Comparison of ENCODE assay signal across 12 cellular contexts in genomic region chr11:57379732-57380131, GRCh38. TPM values are rescaled to one million over a fixed set of nuclear protein-coding genes. Genes with fewer than 3 reads are reported as not detected.
A peak's percentile ranks its signal among the peaks of the same experiment; 100 is the strongest.
DNase-seq lines count a peak whose midpoint lies in the region; TF ChIP-seq lines count a peak whose summit lies in the region.
"Had no signal": no experiment of that assay in that cellular context is flagged by ENCODE, and none has a peak within 500 bp of the region (broad histone marks: within the 10 kb centered on the region; RNA-seq: fewer than 3 reads in every experiment).

No MANE protein-coding gene starts in this region.

- no peak overlapping the region for H3K4me3 Mint-ChIP-seq in endothelial cell (ENCODE audit: unreplicated experiment)

- no peaks in the 10 kb centered on the region for H3K36me3 Mint-ChIP-seq in endothelial cell (ENCODE audit: low read depth, unreplicated experiment)

- H3K9me3 Mint-ChIP-seq in endothelial cell (ENCODE audit: unreplicated experiment): no peaks in the 10 kb centered on the region

- no peak for TF ChIP-seq CTCF in endothelial cell (IDR thresholded peaks at IDR 0.05; ENCODE audit: unreplicated experiment)
- no peak for TF ChIP-seq CTCF in GM13977 (IDR thresholded peaks at IDR 0.05; ENCODE audit: extremely low read depth, insufficient read depth, missing control alignments)

- H3K27ac Mint-ChIP-seq in endothelial cell (ENCODE audit: unreplicated experiment): no peak overlapping the region

- H3K4me1 Mint-ChIP-seq in endothelial cell (ENCODE audit: unreplicated experiment): no peaks in the 10 kb centered on the region

- H3K27me3 Mint-ChIP-seq in endothelial cell (ENCODE audit: unreplicated experiment): peaks cover 13% of the 10 kb centered on the region

- in situ Hi-C loops in GM13977 (cut with MboI; ENCODE audit: low pct_unique_long_range_greater_than_20kb, low sequenced_read_pairs, unreplicated experiment): no loop called here

- peak; percentile 34 for DNase-seq in GM03348 (ENCODE audit: low spot score)
- DNase-seq in NCI-H226: peak; percentile 29
- peak; percentile 53 for DNase-seq in endothelial cell (ENCODE audit: low spot score)
- DNase-seq in mucosa of gallbladder (ENCODE audit: low spot score): peak; percentile 23
- no peak for DNase-seq in GM13977 (ENCODE audit: low spot score)
- DNase-seq in stimulated activated CD4-positive, alpha-beta T cell treated with anti-CD3 and anti-CD28 coated beads, Interleukin-4, amount 100 ng/mL, for 1 hour: no peak
- DNase-seq in mesenteric fat pad (ENCODE audit: low spot score): no peak
- DNase-seq in activated CD4-positive, CD25-positive, alpha-beta regulatory T cell treated with anti-CD3 and anti-CD28 coated beads, Interleukin-2, amount 50 U/mL, for 72 hours: no peak
- DNase-seq: left cardiac atrium, NCI-H2081 treated with DMSO at 0.1 percent for 48 hours had no signal

RNA-seq across cellular contexts. Expression of gene PRG3, which starts 1.2 kb away (rescaled TPM):
- total RNA-seq in endothelial cell (ENCODE audit: unreplicated experiment) (not detected), mucosa of gallbladder (not detected), mesenteric fat pad (not detected)
- total RNA-seq: left cardiac atrium, Right ventricle myocardium inferior, suprapubic skin had no signal

RNA-seq across cellular contexts. Expression of gene PRG2, which starts 10.7 kb away (rescaled TPM):
- total RNA-seq in endothelial cell (ENCODE audit: unreplicated experiment) (not detected), mucosa of gallbladder (0.26 TPM), mesenteric fat pad (0.45 TPM)
- total RNA-seq: left cardiac atrium, Right ventricle myocardium inferior had no signal

RNA-seq across cellular contexts. Expression of gene P2RX3, which starts 41.6 kb away (rescaled TPM):
- total RNA-seq in endothelial cell (ENCODE audit: unreplicated experiment) (0.23 TPM), mucosa of gallbladder (0.40 TPM), mesenteric fat pad (not detected)
- total RNA-seq: suprapubic skin had no signal

RNA-seq across cellular contexts. Expression of gene SSRP1, which starts 44.0 kb away (rescaled TPM):
- total RNA-seq in endothelial cell (ENCODE audit: unreplicated experiment) (134 TPM), mucosa of gallbladder (61.8 TPM), mesenteric fat pad (54.0 TPM)

RNA-seq across cellular contexts. Expression of gene SLC43A3, which starts 47.2 kb away (rescaled TPM):
- 17.5 TPM for total RNA-seq in endothelial cell (ENCODE audit: unreplicated experiment)
- total RNA-seq in mucosa of gallbladder: 39.5 TPM
- total RNA-seq in mesenteric fat pad: 95.1 TPM

Comparison
In these comparisons a context has a peak if more than half of its experiments do, and no peak if none do; other contexts are left out.
1. DNase-seq: peak in GM03348 (single experiment), NCI-H226 (single experiment), endothelial cell (single experiment) and mucosa of gallbladder (single experiment); none in GM13977 (single experiment), stimulated activated CD4-positive, alpha-beta T cell treated with anti-CD3 and anti-CD28 coated beads, Interleukin-4, amount 100 ng/mL, for 1 hour (single experiment), mesenteric fat pad (single experiment) and activated CD4-positive, CD25-positive, alpha-beta regulatory T cell treated with anti-CD3 and anti-CD28 coated beads, Interleukin-2, amount 50 U/mL, for 72 hours (single experiment).